1 cellular context compared by ENCODE assay signal in genomic region chr12:12786716-12787601, GRCh38.
A peak's percentile ranks its signal among the peaks of the same experiment; 100 is the strongest.
TF ChIP-seq lines count a peak whose summit lies in the region.

No MANE protein-coding gene starts in this region.

TF ChIP-seq in HepG2, 621 proteins besides CTCF, POLR2A, EP300 and RAD21 (continued from another document and continues in another):
- peak; percentile 91 for TF ChIP-seq CHCHD3 (CRISPR knock-in tag; IDR thresholded peaks at IDR 0.05)
- no peak for TF ChIP-seq MED13 (CRISPR knock-in tag; IDR thresholded peaks at IDR 0.05)
- TF ChIP-seq FOXM1 (CRISPR knock-in tag; IDR thresholded peaks at IDR 0.05), result peak; percentile 87; the same call in 1 of the 2 replicates
- TF ChIP-seq, protein P1, sequence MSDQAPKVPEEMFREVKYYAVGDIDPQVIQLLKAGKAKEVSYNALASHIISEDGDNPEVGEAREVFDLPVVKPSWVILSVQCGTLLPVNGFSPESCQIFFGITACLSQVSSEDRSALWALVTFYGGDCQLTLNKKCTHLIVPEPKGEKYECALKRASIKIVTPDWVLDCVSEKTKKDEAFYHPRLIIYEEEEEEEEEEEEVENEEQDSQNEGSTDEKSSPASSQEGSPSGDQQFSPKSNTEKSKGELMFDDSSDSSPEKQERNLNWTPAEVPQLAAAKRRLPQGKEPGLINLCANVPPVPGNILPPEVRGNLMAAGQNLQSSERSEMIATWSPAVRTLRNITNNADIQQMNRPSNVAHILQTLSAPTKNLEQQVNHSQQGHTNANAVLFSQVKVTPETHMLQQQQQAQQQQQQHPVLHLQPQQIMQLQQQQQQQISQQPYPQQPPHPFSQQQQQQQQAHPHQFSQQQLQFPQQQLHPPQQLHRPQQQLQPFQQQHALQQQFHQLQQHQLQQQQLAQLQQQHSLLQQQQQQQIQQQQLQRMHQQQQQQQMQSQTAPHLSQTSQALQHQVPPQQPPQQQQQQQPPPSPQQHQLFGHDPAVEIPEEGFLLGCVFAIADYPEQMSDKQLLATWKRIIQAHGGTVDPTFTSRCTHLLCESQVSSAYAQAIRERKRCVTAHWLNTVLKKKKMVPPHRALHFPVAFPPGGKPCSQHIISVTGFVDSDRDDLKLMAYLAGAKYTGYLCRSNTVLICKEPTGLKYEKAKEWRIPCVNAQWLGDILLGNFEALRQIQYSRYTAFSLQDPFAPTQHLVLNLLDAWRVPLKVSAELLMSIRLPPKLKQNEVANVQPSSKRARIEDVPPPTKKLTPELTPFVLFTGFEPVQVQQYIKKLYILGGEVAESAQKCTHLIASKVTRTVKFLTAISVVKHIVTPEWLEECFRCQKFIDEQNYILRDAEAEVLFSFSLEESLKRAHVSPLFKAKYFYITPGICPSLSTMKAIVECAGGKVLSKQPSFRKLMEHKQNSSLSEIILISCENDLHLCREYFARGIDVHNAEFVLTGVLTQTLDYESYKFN (CRISPR knock-in tag; conservative IDR thresholded peaks at IDR 0.05), result peak; percentile 36; the same call in 1 of the 2 replicates
- peak; percentile 65; the same call in 1 of the 2 replicates for TF ChIP-seq ZNF564 (CRISPR knock-in tag; IDR thresholded peaks at IDR 0.05)
- TF ChIP-seq ZNF605 (CRISPR knock-in tag; IDR thresholded peaks at IDR 0.05), result peak; percentile 66
- peak; percentile 81 for TF ChIP-seq ZBTB7A (CRISPR knock-in tag; IDR thresholded peaks at IDR 0.05)
- TF ChIP-seq SOX6 (IDR thresholded peaks at IDR 0.05), result no peak
- TF ChIP-seq SOX6 (CRISPR knock-in tag; IDR thresholded peaks at IDR 0.05), result no peak
- no peak for TF ChIP-seq ZNF792 (CRISPR knock-in tag; IDR thresholded peaks at IDR 0.05)
- no peak for TF ChIP-seq RORA (CRISPR knock-in tag; IDR thresholded peaks at IDR 0.05)
- TF ChIP-seq LRRFIP1 (CRISPR knock-in tag; conservative IDR thresholded peaks at IDR 0.05), result no peak
- TF ChIP-seq HOXD1 (CRISPR knock-in tag; IDR thresholded peaks at IDR 0.05), result 0 out of 2 replicates have a peak, but pooled peaks have one; percentile 41
- peak; percentile 64 for TF ChIP-seq PHF8 (CRISPR knock-in tag; IDR thresholded peaks at IDR 0.05)
- peak; percentile 88; the same call in 1 of the 2 replicates for TF ChIP-seq ZNF75D (CRISPR knock-in tag; IDR thresholded peaks at IDR 0.05; ENCODE audit: borderline replicate concordance)
- TF ChIP-seq KDM5A (IDR thresholded peaks at IDR 0.05; ENCODE audit: borderline replicate concordance, low read length), result no peak
- TF ChIP-seq PAF1 (CRISPR knock-in tag; IDR thresholded peaks at IDR 0.05), result no peak
- no peak for TF ChIP-seq CCAR2 (optimal IDR thresholded peaks at IDR 0.05; ENCODE audit: low read depth, low read length)
- TF ChIP-seq ZNF713 (CRISPR knock-in tag; IDR thresholded peaks at IDR 0.05), result no peak
- TF ChIP-seq GPBP1L1 (CRISPR knock-in tag; IDR thresholded peaks at IDR 0.05), result no peak
- TF ChIP-seq ZNF782 (CRISPR knock-in tag; IDR thresholded peaks at IDR 0.05; ENCODE audit: borderline replicate concordance), result peak; percentile 58; the same call in 1 of the 2 replicates
- TF ChIP-seq HMGA1 (CRISPR knock-in tag; conservative IDR thresholded peaks at IDR 0.05), result no peak
- no peak for TF ChIP-seq ZNF572 (CRISPR knock-in tag; IDR thresholded peaks at IDR 0.05)
- TF ChIP-seq, protein P2, sequence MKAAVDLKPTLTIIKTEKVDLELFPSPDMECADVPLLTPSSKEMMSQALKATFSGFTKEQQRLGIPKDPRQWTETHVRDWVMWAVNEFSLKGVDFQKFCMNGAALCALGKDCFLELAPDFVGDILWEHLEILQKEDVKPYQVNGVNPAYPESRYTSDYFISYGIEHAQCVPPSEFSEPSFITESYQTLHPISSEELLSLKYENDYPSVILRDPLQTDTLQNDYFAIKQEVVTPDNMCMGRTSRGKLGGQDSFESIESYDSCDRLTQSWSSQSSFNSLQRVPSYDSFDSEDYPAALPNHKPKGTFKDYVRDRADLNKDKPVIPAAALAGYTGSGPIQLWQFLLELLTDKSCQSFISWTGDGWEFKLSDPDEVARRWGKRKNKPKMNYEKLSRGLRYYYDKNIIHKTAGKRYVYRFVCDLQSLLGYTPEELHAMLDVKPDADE (CRISPR knock-in tag; IDR thresholded peaks at IDR 0.05), result 0 out of 2 replicates have a peak, but pooled peaks have one; percentile 46
- no peak for TF ChIP-seq IRF2 (CRISPR knock-in tag; IDR thresholded peaks at IDR 0.05)
- TF ChIP-seq ZNF670 (CRISPR knock-in tag; IDR thresholded peaks at IDR 0.05; ENCODE audit: borderline replicate concordance), result peak; percentile 59; the same call in 1 of the 2 replicates
- TF ChIP-seq, protein P3, sequence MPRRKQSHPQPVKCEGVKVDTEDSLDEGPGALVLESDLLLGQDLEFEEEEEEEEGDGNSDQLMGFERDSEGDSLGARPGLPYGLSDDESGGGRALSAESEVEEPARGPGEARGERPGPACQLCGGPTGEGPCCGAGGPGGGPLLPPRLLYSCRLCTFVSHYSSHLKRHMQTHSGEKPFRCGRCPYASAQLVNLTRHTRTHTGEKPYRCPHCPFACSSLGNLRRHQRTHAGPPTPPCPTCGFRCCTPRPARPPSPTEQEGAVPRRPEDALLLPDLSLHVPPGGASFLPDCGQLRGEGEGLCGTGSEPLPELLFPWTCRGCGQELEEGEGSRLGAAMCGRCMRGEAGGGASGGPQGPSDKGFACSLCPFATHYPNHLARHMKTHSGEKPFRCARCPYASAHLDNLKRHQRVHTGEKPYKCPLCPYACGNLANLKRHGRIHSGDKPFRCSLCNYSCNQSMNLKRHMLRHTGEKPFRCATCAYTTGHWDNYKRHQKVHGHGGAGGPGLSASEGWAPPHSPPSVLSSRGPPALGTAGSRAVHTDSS (CRISPR knock-in tag; conservative IDR thresholded peaks at IDR 0.05), result no peak
- no peak for TF ChIP-seq FOSL2 (CRISPR knock-in tag; IDR thresholded peaks at IDR 0.05)
- TF ChIP-seq EZH2 (conservative IDR thresholded peaks at IDR 0.05; ENCODE audit: low read depth, low read length), result no peak
- TF ChIP-seq HDAC2 (CRISPR knock-in tag; IDR thresholded peaks at IDR 0.05), result no peak
- peak; percentile 60; the same call in 1 of the 2 replicates for TF ChIP-seq ZBED4 (CRISPR knock-in tag; IDR thresholded peaks at IDR 0.05; ENCODE audit: borderline replicate concordance)
- TF ChIP-seq, protein P4, sequence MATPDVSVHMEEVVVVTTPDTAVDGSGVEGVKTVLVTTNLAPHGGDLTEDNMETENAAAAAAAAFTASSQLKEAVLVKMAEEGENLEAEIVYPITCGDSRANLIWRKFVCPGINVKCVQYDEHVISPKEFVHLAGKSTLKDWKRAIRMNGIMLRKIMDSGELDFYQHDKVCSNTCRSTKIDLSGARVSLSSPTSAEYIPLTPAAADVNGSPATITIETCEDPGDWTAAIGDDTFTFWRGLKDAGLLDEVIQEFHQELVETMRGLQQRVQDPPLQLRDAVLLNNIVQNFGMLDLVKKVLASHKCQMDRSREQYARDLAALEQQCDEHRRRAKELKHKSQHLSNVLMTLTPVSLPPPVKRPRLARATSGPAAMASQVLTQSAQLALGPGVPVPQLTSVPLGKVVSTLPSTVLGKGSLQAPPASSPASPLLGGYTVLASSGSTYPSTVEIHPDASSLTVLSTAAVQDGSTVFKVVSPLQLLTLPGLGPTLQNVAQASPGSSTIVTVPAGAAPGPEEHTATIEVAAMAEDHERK (CRISPR knock-in tag; IDR thresholded peaks at IDR 0.05; ENCODE audit: low read depth), result no peak
- TF ChIP-seq HCFC1 (IDR thresholded peaks at IDR 0.05; ENCODE audit: low read depth, low read length), result no peak
- no peak for TF ChIP-seq FOXJ3 (CRISPR knock-in tag; IDR thresholded peaks at IDR 0.05; ENCODE audit: borderline replicate concordance)
- TF ChIP-seq, protein P5, sequence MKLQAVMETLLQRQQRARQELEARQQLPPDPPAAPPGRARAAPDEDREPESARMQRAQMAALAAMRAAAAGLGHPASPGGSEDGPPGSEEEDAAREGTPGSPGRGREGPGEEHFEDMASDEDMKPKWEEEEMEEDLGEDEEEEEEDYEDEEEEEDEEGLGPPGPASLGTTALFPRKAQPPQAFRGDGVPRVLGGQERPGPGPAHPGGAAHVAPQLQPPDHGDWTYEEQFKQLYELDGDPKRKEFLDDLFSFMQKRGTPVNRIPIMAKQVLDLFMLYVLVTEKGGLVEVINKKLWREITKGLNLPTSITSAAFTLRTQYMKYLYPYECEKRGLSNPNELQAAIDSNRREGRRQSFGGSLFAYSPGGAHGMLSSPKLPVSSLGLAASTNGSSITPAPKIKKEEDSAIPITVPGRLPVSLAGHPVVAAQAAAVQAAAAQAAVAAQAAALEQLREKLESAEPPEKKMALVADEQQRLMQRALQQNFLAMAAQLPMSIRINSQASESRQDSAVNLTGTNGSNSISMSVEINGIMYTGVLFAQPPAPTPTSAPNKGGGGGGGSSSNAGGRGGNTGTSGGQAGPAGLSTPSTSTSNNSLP (IDR thresholded peaks at IDR 0.05; ENCODE audit: low read depth, low read length), result no peak
- TF ChIP-seq SRSF1 (optimal IDR thresholded peaks at IDR 0.05; ENCODE audit: low read depth, low read length), result no peak
